13 cellular contexts compared by ENCODE assay signal in the genomic region with DNA sequence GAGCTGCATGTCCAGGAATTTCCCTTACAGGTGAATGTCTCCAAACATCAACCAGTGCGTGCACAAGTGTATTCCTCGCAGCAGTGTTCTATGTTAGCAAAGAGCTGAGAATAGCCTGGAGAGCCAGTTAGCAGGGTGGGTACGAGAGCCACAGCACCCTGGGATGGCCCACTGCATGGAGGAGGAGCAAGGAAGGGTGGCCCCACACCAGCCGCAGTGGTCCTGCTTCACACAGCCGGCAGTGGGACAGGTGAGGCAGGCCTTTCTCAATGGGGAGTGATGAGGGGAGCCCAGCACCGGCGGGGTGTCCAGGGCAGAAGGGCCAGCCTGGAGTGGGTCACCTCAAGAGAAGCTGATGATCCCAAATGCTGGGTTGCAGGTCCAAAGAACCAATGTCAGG.
"Had no signal": no experiment of that assay in that cellular context is flagged by ENCODE, and none has a peak within 500 bp of the region (broad histone marks: within the 10 kb centered on the region; RNA-seq: fewer than 3 reads in every experiment).

No MANE protein-coding gene starts in this region.

- H3K4me3 Mint-ChIP-seq: dendritic cell treated with granulocyte-macrophage colony-stimulating factor and Interleukin-4, amounts not matched to agents 40 ng/mL and 50 ng/mL, for 4 days; effector memory CD8-positive, alpha-beta T cell; nephron had no signal

- H3K9me3 Mint-ChIP-seq: dendritic cell treated with granulocyte-macrophage colony-stimulating factor and Interleukin-4, amounts not matched to agents 40 ng/mL and 50 ng/mL, for 4 days; effector memory CD8-positive, alpha-beta T cell; nephron had no signal

- H3K27ac Mint-ChIP-seq: dendritic cell treated with granulocyte-macrophage colony-stimulating factor and Interleukin-4, amounts not matched to agents 40 ng/mL and 50 ng/mL, for 4 days; effector memory CD8-positive, alpha-beta T cell; nephron had no signal

- ATAC-seq: effector memory CD8-positive, alpha-beta T cell; gastrocnemius medialis; heart right ventricle; left lobe of liver had no signal

- FAIRE-seq: colon, islet of Langerhans, small intestine had no signal

- DNase-seq: effector memory CD8-positive, alpha-beta T cell; gastrocnemius medialis; heart right ventricle; hypothalamus; midbrain; small intestine; stimulated activated CD4-positive, alpha-beta T cell treated with anti-CD3 and anti-CD28 coated beads, Interleukin-2, amount 100 ng/mL, for 48 hours; stimulated activated naive CD4-positive, alpha-beta T cell treated with Interleukin-2 at 50 U/mL for 16 hours had no signal

- H3K27me3 Mint-ChIP-seq: dendritic cell treated with granulocyte-macrophage colony-stimulating factor and Interleukin-4, amounts not matched to agents 40 ng/mL and 50 ng/mL, for 4 days; effector memory CD8-positive, alpha-beta T cell had no signal

- H3K4me1 Mint-ChIP-seq: nephron had no signal
